8 cellular contexts compared by ENCODE assay signal in genomic region chr7:28062197-28062988, GRCh38.
DNase-seq lines count a peak whose midpoint lies in the region; ATAC-seq and TF ChIP-seq lines count a peak whose summit lies in the region.

No MANE protein-coding gene starts in this region.

- H3K4me2 ChIP-seq in SK-N-SH: no peak overlapping the region

- H3K9me3 ChIP-seq in SK-N-SH: peaks cover 6% of the 10 kb centered on the region; the same call in 1 of the 2 replicates

- CTCF ChIA-PET in SK-N-SH (lab: Yijun Ruan, JAX): interaction anchor here (0.5 to 31.3 kb wide), 67 partner anchors 10 to 946 kb away, joined by 3 to 828 read pairs (median 4); no protein-coding TSS in a partner anchor

- H3K79me2 ChIP-seq in SK-N-SH (ENCODE audit: insufficient read depth): no peaks in the 10 kb centered on the region

- no peak for TF ChIP-seq EP300 in SK-N-SH (IDR thresholded peaks at IDR 0.05; ENCODE audit: borderline replicate concordance in 1 of 2, low read depth in 1 of 2, low read length in 1 of 2)

- H3F3A ChIP-seq in SK-N-SH (replicated peaks; ENCODE audit: insufficient read depth): no peaks in the 10 kb centered on the region

- H3K4me3 ChIP-seq in SK-N-SH (ENCODE audit: low read depth in 2 of 2, low read length in 1 of 2): no peak overlapping the region

- POLR2A ChIA-PET in SK-N-SH (lab: Yijun Ruan, JAX): interaction anchor here (0.7 kb wide), 1 partner anchor 34 kb away, joined by 5 read pairs; no protein-coding TSS in a partner anchor

- TF ChIP-seq CTCF in SK-N-SH (IDR thresholded peaks at IDR 0.05): peak; percentile 88

- no peak overlapping the region for H3K27ac ChIP-seq in SK-N-SH (ENCODE audit: low read depth in 2 of 2, low read length in 1 of 2)

- peak; percentile 76 for ATAC-seq in GM21619 (IDR thresholded peaks at IDR 0.05; ENCODE audit: unreplicated experiment)
- ATAC-seq in GM19023 (IDR thresholded peaks at IDR 0.05; ENCODE audit: unreplicated experiment): no peak

- H2AFZ ChIP-seq in SK-N-SH (ENCODE audit: low read depth): no peak overlapping the region

- peaks cover 0 to 8% of the 10 kb centered on the region in 2 experiments; a peak in 2 of 4 replicates for H3K4me1 ChIP-seq in SK-N-SH (ENCODE audit: control insufficient read depth in 1 of 2, insufficient read depth in 2 of 2, low read depth in 1 of 2, low read length in 1 of 2)

- TF ChIP-seq RAD21 in SK-N-SH (IDR thresholded peaks at IDR 0.05; ENCODE audit: low read length): peak; percentile 92

- H3K27me3 ChIP-seq in SK-N-SH (ENCODE audit: insufficient read depth): no peaks in the 10 kb centered on the region

- H4K20me1 ChIP-seq in SK-N-SH (ENCODE audit: insufficient read depth): no peaks in the 10 kb centered on the region

- H3K9me2 ChIP-seq in SK-N-SH: no peaks in the 10 kb centered on the region

- DNase-seq in COR-L47 (lab: John Stamatoyannopoulos, UW) (peak; percentile 59), NCI-H1105 (lab: John Stamatoyannopoulos, UW) (peak; percentile 84), SK-N-SH (peak; percentile 62), anterior cingulate cortex (lab: John Stamatoyannopoulos, UW) (peak in 30 of 58 donors; percentile 3 to 66 (median 29)), iPS-NIHi11 (ENCODE audit: low spot score) (peak; percentile 74)
- DNase-seq in stimulated activated CD4-positive, alpha-beta T cell treated with anti-CD3 and anti-CD28 coated beads, Interleukin-15, amount 100 ng/mL, for 24 hours: peak; percentile 73

- H3K9ac ChIP-seq in SK-N-SH: no peak overlapping the region

- H3K36me3 ChIP-seq in SK-N-SH (replicated peaks in 1 of 2; ENCODE audit: control insufficient read depth in 1 of 2, insufficient read depth in 2 of 2, low read length in 1 of 2): peaks cover 0 to 4% of the 10 kb centered on the region in 2 experiments

- 49% methylated on average over 12 of the region's 12 CpGs for WGBS in SK-N-SH (ENCODE audit: low lambda C conversion rate)

TF ChIP-seq in SK-N-SH, 30 proteins besides CTCF, POLR2A, EP300 and RAD21:
- TF ChIP-seq TAF1 (IDR thresholded peaks at IDR 0.05; ENCODE audit: borderline replicate concordance, low read depth, low read length) (no peak), SMC3 (IDR thresholded peaks at IDR 0.05; ENCODE audit: low read depth, low read length) (peak; percentile 89), NRF1 (IDR thresholded peaks at IDR 0.05; ENCODE audit: low read depth, low read length) (no peak), RXRA (IDR thresholded peaks at IDR 0.05; ENCODE audit: borderline replicate concordance, low read depth) (no peak), MXI1 (IDR thresholded peaks at IDR 0.05; ENCODE audit: low read depth, low read length) (0 out of 2 replicates have a peak, but pooled peaks have one; percentile 25), RCOR1 (IDR thresholded peaks at IDR 0.05; ENCODE audit: low read length) (peak; percentile 52; the same call in 1 of the 2 replicates), TCF12 (IDR thresholded peaks at IDR 0.05) (no peak), ELF1 (IDR thresholded peaks at IDR 0.05) (no peak), CHD2 (IDR thresholded peaks at IDR 0.05; ENCODE audit: low read length, partially characterized antibody) (no peak), GABPA (IDR thresholded peaks at IDR 0.05; ENCODE audit: low read depth) (no peak), NFIC (IDR thresholded peaks at IDR 0.05; ENCODE audit: borderline replicate concordance) (no peak)

Comparison
In these comparisons a context has a peak if more than half of its experiments do, and no peak if none do; other contexts are left out.
1. DNase-seq: peak in every context shown above with its lines; median percentile 84 in NCI-H1105; 74 in iPS-NIHi11; 73 in stimulated activated CD4-positive, alpha-beta T cell treated with anti-CD3 and anti-CD28 coated beads, Interleukin-15, amount 100 ng/mL, for 24 hours; 62 in SK-N-SH; 59 in COR-L47; 29 in anterior cingulate cortex.